In genomic region chr11:117441146-117441975, GRCh38 we compare ENCODE assay signal across 28 cellular contexts.
"Had no signal": no experiment of that assay in that cellular context is flagged by ENCODE, and none has a peak within 500 bp of the region (broad histone marks: within the 10 kb centered on the region; RNA-seq: fewer than 3 reads in every experiment).

No MANE protein-coding gene starts in this region.

- ATAC-seq: effector memory CD8-positive, alpha-beta T cell; heart right ventricle; left colon; lower lobe of right lung; naive thymus-derived CD8-positive, alpha-beta T cell; pancreas; right lobe of liver had no signal

- H3K27ac ChIP-seq: coronary artery, esophagus squamous epithelium, heart right ventricle, left ventricle myocardium inferior, lower lobe of right lung, pancreas, right lobe of liver, stomach, testis, tibial artery had no signal

- H3K27me3 ChIP-seq: pancreas, right lobe of liver, testis had no signal

- H3K9me3 ChIP-seq: esophagus squamous epithelium, heart right ventricle, left ventricle myocardium inferior, lower lobe of right lung, pancreas, right lobe of liver, stomach, testis, tibial artery had no signal

- H3K36me3 ChIP-seq: esophagus squamous epithelium, lower lobe of right lung, pancreas, right lobe of liver, tibial artery had no signal

- FAIRE-seq: endometrium, islet of Langerhans, pancreas, small intestine had no signal

- H3K4me3 ChIP-seq: coronary artery, esophagus squamous epithelium, heart right ventricle, left ventricle myocardium inferior, lower lobe of right lung, pancreas, right lobe of liver, stomach, testis, tibial artery had no signal

- DNase-seq: effector memory CD8-positive, alpha-beta T cell; erythroblast; esophagus squamous epithelium; foreskin melanocyte; glutamatergic neuron; heart right ventricle; hippocampal formation; kidney glomerular epithelial cell; left colon; left ventricle myocardium inferior; lower lobe of right lung; nephron progenitor cell; occipital lobe; right lobe of liver; small intestine; stimulated activated CD4-positive, alpha-beta T cell treated with anti-CD3 and anti-CD28 coated beads, Interleukin-12 subunit alpha, Interleukin-12 subunit beta, amount 100 ng/mL, for 4 hours; stimulated activated CD4-positive, alpha-beta T cell treated with anti-CD3 and anti-CD28 coated beads, Interleukin-1b, Interleukin-23, amount 100 ng/mL, for 48 hours; stimulated activated CD4-positive, alpha-beta T cell treated with anti-CD3 and anti-CD28 coated beads, Interleukin-4, amount 100 ng/mL, for 1 hour; stimulated activated CD8-positive, alpha-beta memory T cell treated with anti-CD3 and anti-CD28 coated beads, Interleukin-4, amount 100 ng/mL, for 48 hours; stimulated activated naive CD4-positive, alpha-beta T cell; stomach; testis had no signal

- H3K4me1 ChIP-seq: left ventricle myocardium inferior, lower lobe of right lung, pancreas, right lobe of liver, testis had no signal
